8 cellular contexts compared by ENCODE assay signal in the genomic region with DNA sequence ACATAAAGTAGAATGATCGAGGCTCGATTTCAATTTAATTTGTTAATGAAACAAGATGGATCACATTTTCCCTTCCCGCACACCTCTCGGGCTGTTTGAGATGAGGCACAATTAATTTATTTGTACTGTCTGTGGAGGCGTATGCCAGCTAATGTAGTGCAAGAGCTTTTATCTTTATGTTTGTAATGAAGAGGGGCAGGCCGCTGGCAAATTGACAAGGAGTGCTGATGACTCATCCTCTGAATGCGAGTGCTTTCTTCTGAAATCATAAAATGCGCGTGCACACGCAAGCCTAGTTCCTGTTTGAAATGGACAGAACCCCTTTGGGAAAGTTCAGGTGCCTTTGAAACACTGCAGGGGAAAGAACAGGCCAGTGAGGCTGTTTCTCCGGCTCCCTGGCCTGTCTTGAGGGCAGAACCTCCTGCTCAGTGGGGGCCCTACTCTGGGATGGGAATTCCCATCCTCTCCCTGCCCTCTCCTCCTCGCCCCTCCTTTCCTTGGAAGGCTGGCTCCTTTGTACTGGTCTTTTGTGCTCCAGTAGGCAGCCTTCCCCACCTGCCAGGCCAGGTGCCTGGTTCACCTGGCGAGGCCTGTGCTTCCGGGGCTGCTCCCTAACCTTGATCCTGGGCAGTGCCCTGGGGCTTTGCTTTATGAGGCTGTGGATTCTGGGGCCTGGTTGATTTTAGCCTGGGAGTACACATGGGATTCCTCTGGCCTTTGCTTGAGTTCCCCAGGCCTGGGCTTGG. TPM values are rescaled to one million over a fixed set of nuclear protein-coding genes. Genes with fewer than 3 reads are reported as not detected.
A peak's percentile ranks its signal among the peaks of the same experiment; 100 is the strongest.
DNase-seq lines count a peak whose midpoint lies in the region; ATAC-seq and TF ChIP-seq lines count a peak whose summit lies in the region.

No MANE protein-coding gene starts in this region.

- TF ChIP-seq POLR2A in ovary (IDR thresholded peaks at IDR 0.05) = no peak

- no peak for TF ChIP-seq EP300 in ovary (IDR thresholded peaks at IDR 0.05)

- peak overlapping the region in 1 of 2 donors; percentile 1 for H3K27ac ChIP-seq in ovary

- H3K9me3 ChIP-seq in ovary = no peaks in the 10 kb centered on the region

- H3K4me1 ChIP-seq in ovary (ENCODE audit: insufficient read depth) = peaks cover 17% of the 10 kb centered on the region

- intact Hi-C loops in ovary (cut with DNase I) = no loop called here

- peak; percentile 95 for DNase-seq in A172 (ENCODE audit: low spot score)
- peak; percentile 83 for DNase-seq in HT1080 (ENCODE audit: low read depth)
- DNase-seq in RPMI7951 (ENCODE audit: low read depth) = peak; percentile 92
- peak; percentile 97 for DNase-seq in fibroblast of pulmonary artery (ENCODE audit: low read depth)
- DNase-seq in ovary = peak; percentile 85 to 93 (median 90)
- no peak for DNase-seq in SW 1271 (lab: John Stamatoyannopoulos, UW)

- no peak for TF ChIP-seq CTCF in fibroblast of pulmonary artery (IDR thresholded peaks at IDR 0.05; ENCODE audit: low read length, missing control alignments)
- TF ChIP-seq CTCF in ovary (IDR thresholded peaks at IDR 0.05) = no peak

- whole genome bisulfite sequencing in ovary, 3 donors = 32 to 40% (median 36%) methylated on average over 14 of the region's 14 CpGs

- ATAC-seq in GM21576 (IDR thresholded peaks at IDR 0.05; ENCODE audit: unreplicated experiment) = no peak
- ATAC-seq in HG03469 (IDR thresholded peaks at IDR 0.05; ENCODE audit: unreplicated experiment) = no peak

- H3K4me3 ChIP-seq in fibroblast of pulmonary artery (replicated peaks; ENCODE audit: low read depth, low read length) (no peak overlapping the region), ovary (no peak overlapping the region)

- H3K27me3 ChIP-seq in ovary = no peaks in the 10 kb centered on the region

- H3K36me3 ChIP-seq in ovary = no peaks in the 10 kb centered on the region

RNA-seq across cellular contexts. Expression of a gene that starts 50.3 kb away (rescaled TPM):
- total RNA-seq in A172 (2014; rRNA removed; shearing (Covaris generic)) = 69.5 and 92.5 TPM in 2 replicates
- 60.5 and 74.3 TPM in 2 replicates for total RNA-seq in HT1080 (2014; rRNA removed; shearing (Covaris generic))
- polyA plus RNA-seq in HT1080 (2015; cell fraction: cytosol; rRNA removed) = 32.4 and 49.6 TPM in 2 replicates
- polyA plus RNA-seq in HT1080 (2015; cell fraction: nucleus; rRNA removed) = 71.0 and 75.3 TPM in 2 replicates
- 51.6 and 53.3 TPM in 2 replicates for total RNA-seq in RPMI7951 (2014; rRNA removed; shearing (Covaris generic))
- 10 to 100 TPM; 59.2 to 84.1 (median 73.9) TPM for total RNA-seq in ovary
- 10 to 100 TPM; 20.0 to 30.9 TPM for polyA plus RNA-seq in ovary

Comparison
In these comparisons a context has a peak if more than half of its experiments do, and no peak if none do; other contexts are left out.
1. DNase-seq: peak in A172 (single experiment), HT1080 (single experiment), RPMI7951 (single experiment), fibroblast of pulmonary artery (single experiment) and ovary (5 of 5); none in SW 1271 (0 of 2).